Comparison of ENCODE assay signal across 1 cellular context in genomic region chr2:32039447-32040219, GRCh38.
TF ChIP-seq lines count a peak whose summit lies in the region.

Gene DPY30, minus strand, starts transcription at chr2:32039805. Its CDS starts 349 bp downstream, at chr2:32039456.

TF ChIP-seq in WTC11, 78 proteins besides CTCF, POLR2A, EP300 and RAD21 (continued from another document):
- TF ChIP-seq, protein P1, sequence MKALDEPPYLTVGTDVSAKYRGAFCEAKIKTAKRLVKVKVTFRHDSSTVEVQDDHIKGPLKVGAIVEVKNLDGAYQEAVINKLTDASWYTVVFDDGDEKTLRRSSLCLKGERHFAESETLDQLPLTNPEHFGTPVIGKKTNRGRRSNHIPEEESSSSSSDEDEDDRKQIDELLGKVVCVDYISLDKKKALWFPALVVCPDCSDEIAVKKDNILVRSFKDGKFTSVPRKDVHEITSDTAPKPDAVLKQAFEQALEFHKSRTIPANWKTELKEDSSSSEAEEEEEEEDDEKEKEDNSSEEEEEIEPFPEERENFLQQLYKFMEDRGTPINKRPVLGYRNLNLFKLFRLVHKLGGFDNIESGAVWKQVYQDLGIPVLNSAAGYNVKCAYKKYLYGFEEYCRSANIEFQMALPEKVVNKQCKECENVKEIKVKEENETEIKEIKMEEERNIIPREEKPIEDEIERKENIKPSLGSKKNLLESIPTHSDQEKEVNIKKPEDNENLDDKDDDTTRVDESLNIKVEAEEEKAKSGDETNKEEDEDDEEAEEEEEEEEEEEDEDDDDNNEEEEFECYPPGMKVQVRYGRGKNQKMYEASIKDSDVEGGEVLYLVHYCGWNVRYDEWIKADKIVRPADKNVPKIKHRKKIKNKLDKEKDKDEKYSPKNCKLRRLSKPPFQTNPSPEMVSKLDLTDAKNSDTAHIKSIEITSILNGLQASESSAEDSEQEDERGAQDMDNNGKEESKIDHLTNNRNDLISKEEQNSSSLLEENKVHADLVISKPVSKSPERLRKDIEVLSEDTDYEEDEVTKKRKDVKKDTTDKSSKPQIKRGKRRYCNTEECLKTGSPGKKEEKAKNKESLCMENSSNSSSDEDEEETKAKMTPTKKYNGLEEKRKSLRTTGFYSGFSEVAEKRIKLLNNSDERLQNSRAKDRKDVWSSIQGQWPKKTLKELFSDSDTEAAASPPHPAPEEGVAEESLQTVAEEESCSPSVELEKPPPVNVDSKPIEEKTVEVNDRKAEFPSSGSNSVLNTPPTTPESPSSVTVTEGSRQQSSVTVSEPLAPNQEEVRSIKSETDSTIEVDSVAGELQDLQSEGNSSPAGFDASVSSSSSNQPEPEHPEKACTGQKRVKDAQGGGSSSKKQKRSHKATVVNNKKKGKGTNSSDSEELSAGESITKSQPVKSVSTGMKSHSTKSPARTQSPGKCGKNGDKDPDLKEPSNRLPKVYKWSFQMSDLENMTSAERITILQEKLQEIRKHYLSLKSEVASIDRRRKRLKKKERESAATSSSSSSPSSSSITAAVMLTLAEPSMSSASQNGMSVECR (CRISPR knock-in tag; IDR thresholded peaks at IDR 0.05; ENCODE audit: borderline replicate concordance) = peak; percentile 60; the same call in 1 of the 2 replicates
- TF ChIP-seq CREM (CRISPR knock-in tag; IDR thresholded peaks at IDR 0.05) (peak; percentile 69; the same call in 1 of the 2 replicates), JAZF1 (CRISPR knock-in tag; IDR thresholded peaks at IDR 0.05) (no peak), FOXP1 (CRISPR knock-in tag; IDR thresholded peaks at IDR 0.05; ENCODE audit: borderline replicate concordance) (peak; percentile 49; the same call in 1 of the 2 replicates), ETV6 (CRISPR knock-in tag; IDR thresholded peaks at IDR 0.05) (0 out of 2 replicates have a peak, but pooled peaks have one; percentile 20), ZNF416 (CRISPR knock-in tag; IDR thresholded peaks at IDR 0.05) (0 out of 2 replicates have a peak, but pooled peaks have one; percentile 43), CBFB (CRISPR knock-in tag; IDR thresholded peaks at IDR 0.05; ENCODE audit: low read depth) (peak; percentile 81; the same call in 1 of the 2 replicates), GABPB1 (CRISPR knock-in tag; IDR thresholded peaks at IDR 0.05) (peak; percentile 53), GRHL2 (CRISPR knock-in tag; IDR thresholded peaks at IDR 0.05; ENCODE audit: insufficient replicate concordance, severe bottlenecking) (no peak), ZBTB21 (CRISPR knock-in tag; IDR thresholded peaks at IDR 0.05; ENCODE audit: borderline replicate concordance) (peak; percentile 80; the same call in 1 of the 2 replicates), TP53 (CRISPR knock-in tag; IDR thresholded peaks at IDR 0.05) (no peak), ZNF138 (CRISPR knock-in tag; conservative IDR thresholded peaks at IDR 0.05) (0 out of 2 replicates have a peak, but pooled peaks have one; percentile 61)
- TF ChIP-seq, protein P2, sequence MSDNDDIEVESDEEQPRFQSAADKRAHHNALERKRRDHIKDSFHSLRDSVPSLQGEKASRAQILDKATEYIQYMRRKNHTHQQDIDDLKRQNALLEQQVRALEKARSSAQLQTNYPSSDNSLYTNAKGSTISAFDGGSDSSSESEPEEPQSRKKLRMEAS (CRISPR knock-in tag; IDR thresholded peaks at IDR 0.05) = peak; percentile 87
- TF ChIP-seq, protein P3, sequence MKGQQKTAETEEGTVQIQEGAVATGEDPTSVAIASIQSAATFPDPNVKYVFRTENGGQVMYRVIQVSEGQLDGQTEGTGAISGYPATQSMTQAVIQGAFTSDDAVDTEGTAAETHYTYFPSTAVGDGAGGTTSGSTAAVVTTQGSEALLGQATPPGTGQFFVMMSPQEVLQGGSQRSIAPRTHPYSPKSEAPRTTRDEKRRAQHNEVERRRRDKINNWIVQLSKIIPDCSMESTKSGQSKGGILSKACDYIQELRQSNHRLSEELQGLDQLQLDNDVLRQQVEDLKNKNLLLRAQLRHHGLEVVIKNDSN (CRISPR knock-in tag; IDR thresholded peaks at IDR 0.05) = 0 out of 2 replicates have a peak, but pooled peaks have one; percentile 43
